Comparison of ENCODE assay signal across 24 cellular contexts in the genomic region with DNA sequence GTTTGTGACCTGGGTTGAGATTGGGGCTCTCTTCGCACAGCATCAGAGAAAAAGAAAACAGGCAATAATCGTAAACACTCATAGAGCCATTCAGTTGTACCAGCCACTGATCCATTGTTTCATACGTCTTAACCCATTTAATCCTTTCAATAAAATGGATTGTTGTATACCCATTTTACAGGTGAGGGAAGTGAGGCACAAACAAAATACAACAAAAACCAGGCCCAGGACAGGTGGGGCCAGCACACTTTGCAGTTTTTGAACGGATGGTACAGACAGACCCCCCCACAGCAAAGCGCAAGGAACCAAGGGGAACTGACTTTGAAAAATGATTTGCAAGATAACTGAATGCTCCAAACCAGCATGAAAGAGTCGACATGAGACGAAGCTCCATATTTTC. TPM values are rescaled to one million over a fixed set of nuclear protein-coding genes. Genes with fewer than 3 reads are reported as not detected.
"Had no signal": no experiment of that assay in that cellular context is flagged by ENCODE, and none has a peak within 500 bp of the region (broad histone marks: within the 10 kb centered on the region; RNA-seq: fewer than 3 reads in every experiment).

No MANE protein-coding gene starts in this region.

- H3K4me1 ChIP-seq: gastrocnemius medialis, psoas muscle had no signal

- H3K9me3 ChIP-seq: gastrocnemius medialis, heart left ventricle, left lung, neutrophil, psoas muscle, thoracic aorta, vagina had no signal

- H3K79me2 ChIP-seq: hepatocyte had no signal

- H3K4me2 ChIP-seq: hepatocyte had no signal

- H2AFZ ChIP-seq: hepatocyte had no signal

- H3K27me3 ChIP-seq: hepatocyte, vagina had no signal

- H3K27ac ChIP-seq: coronary artery, gastrocnemius medialis, hepatocyte, left lung, neutrophil, psoas muscle, skin epidermis, spleen, thoracic aorta, vagina had no signal

- ATAC-seq: effector memory CD8-positive, alpha-beta T cell; gastrocnemius medialis; heart left ventricle; left lung; natural killer cell; psoas muscle; stimulated activated memory B cell treated with anti-CD40 and anti-IgM and Interleukin-4, amounts not matched to agents 10 μg/mL and 1 μg/mL and 100 μg/mL, for 72 hours; stimulated activated naive CD8-positive, alpha-beta T cell treated with anti-CD3 and anti-CD28 coated beads, Interleukin-15, Interleukin-2, amounts not matched to agents 100 U/mL and 50 U/mL, for 24 hours had no signal

- FAIRE-seq: kidney had no signal

- H3K4me3 ChIP-seq: coronary artery, gastrocnemius medialis, heart left ventricle, hepatocyte, left lung, psoas muscle, skin epidermis, spleen, thoracic aorta, vagina had no signal

- DNase-seq: dermis blood vessel endothelial cell; effector memory CD8-positive, alpha-beta T cell; foreskin fibroblast; gastrocnemius medialis; heart left ventricle; kidney; left lung; mesenchymal stem cell; midbrain; natural killer cell; posterior cingulate gyrus; psoas muscle; retina; spleen; stimulated activated CD4-positive, alpha-beta T cell treated with anti-CD3 and anti-CD28 coated beads, Interleukin-4, amount 100 ng/mL, for 4 hours; stimulated activated naive CD8-positive, alpha-beta T cell treated with anti-CD3 and anti-CD28 coated beads, Interleukin-15, Interleukin-2, amounts not matched to agents 100 U/mL and 50 U/mL, for 24 hours had no signal

- H3K36me3 ChIP-seq: gastrocnemius medialis, heart left ventricle, left lung, neutrophil, spleen, thoracic aorta, vagina had no signal

RNA-seq across cellular contexts. Expression of a gene that starts 4.3 kb away (rescaled TPM):
- total RNA-seq: gastrocnemius medialis, lung microvascular endothelial cell, vagina had no signal
